ENCODE assay signal across 12 cellular contexts in the genomic region with DNA sequence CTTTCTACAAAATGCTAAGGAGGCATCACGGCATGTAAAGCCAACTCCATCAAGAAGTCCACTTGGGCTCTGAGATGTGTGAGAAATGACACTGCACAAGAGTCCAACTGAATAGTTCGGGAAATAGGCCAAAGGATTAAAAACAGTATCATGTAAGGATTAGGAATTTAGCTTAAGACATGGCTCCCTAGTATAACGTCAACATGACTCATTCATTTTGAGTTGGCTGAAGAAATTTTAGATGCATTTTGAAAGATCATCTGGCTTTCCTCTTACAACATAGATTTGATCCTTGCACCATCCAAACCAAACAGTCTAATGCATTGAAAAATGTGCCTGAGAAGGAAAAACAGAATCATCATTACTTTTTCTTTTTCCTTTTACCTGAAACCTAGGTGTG.
A peak's percentile ranks its signal among the peaks of the same experiment; 100 is the strongest.
DNase-seq lines count a peak whose midpoint lies in the region; FAIRE-seq and TF ChIP-seq lines count a peak whose summit lies in the region.
"Had no signal": no experiment of that assay in that cellular context is flagged by ENCODE, and none has a peak within 500 bp of the region (broad histone marks: within the 10 kb centered on the region; RNA-seq: fewer than 3 reads in every experiment).

No MANE protein-coding gene starts in this region.

- POLR2A ChIA-PET in BJ (lab: Charles Lee) = interaction anchor here (0.5 kb wide), 1 partner anchor 110 kb away, joined by 3 read pairs; no protein-coding TSS in a partner anchor

- H3K4me1 ChIP-seq in prostate gland (replicated peaks) (peaks cover 4% of the 10 kb centered on the region), adrenal gland (replicated peaks in 1 of 2) (no peaks in the 10 kb centered on the region)
- H3K4me1 ChIP-seq: parathyroid adenoma had no signal

- FAIRE-seq in D721Med (lab: Jason Lieb, UNC) = no peak
- FAIRE-seq: H1 had no signal

- CTCF ChIA-PET in BJ (lab: Yijun Ruan, JAX) = interaction anchor here (2.5 kb wide), 1 partner anchor 16 kb away, joined by 8 read pairs; no protein-coding TSS in a partner anchor

- H3K9me3 ChIP-seq in prostate gland (no peaks in the 10 kb centered on the region), adrenal gland (replicated peaks in 1 of 3) (no peaks in the 10 kb centered on the region)

- 77% methylated on average over 3 of the region's 3 CpGs for WGBS in prostate gland
- WGBS in adrenal gland, 4 donors = 73 to 81% (median 75%) methylated on average over 3 of the region's 3 CpGs

- H3K27me3 ChIP-seq in BJ (ENCODE audit: control insufficient read depth, insufficient read depth, low read length) (no peaks in the 10 kb centered on the region), prostate gland (replicated peaks; ENCODE audit: insufficient read depth) (no peaks in the 10 kb centered on the region), adrenal gland (no peaks in the 10 kb centered on the region)

- H3K27ac ChIP-seq in epithelial cell of prostate (peak overlapping the region; percentile 99), prostate gland (peak overlapping the region; percentile 33 to 53), adrenal gland (no peak overlapping the region)
- H3K27ac ChIP-seq: C4-2B, parathyroid adenoma had no signal

- DNase-seq in BJ (ENCODE audit: low read depth) (peak; percentile 81), NOMO-1 treated with DMSO at 0.1 percent for 48 hours (lab: John Stamatoyannopoulos, UW; ENCODE audit: unreplicated experiment) (peak; percentile 77), epithelial cell of prostate (ENCODE audit: low read depth, low spot score) (peak; percentile 56), prostate gland (ENCODE audit: low spot score) (no peak), HPDE6-E6E7 (ENCODE audit: extremely low spot score) (no peak), D721Med (ENCODE audit: insufficient read length, low spot score) (no peak), adrenal gland (no peak), SHP77 treated with DMSO at 0.1 percent for 48 hours (lab: John Stamatoyannopoulos, UW) (no peak)
- DNase-seq: NCI-H446 treated with DMSO at 0.1 percent for 48 hours had no signal

- no peaks in the 10 kb centered on the region for H3K36me3 ChIP-seq in BJ (ENCODE audit: control insufficient read depth, insufficient read depth, low read length)
- no peaks in the 10 kb centered on the region for H3K36me3 ChIP-seq in prostate gland
- no peaks in the 10 kb centered on the region for H3K36me3 ChIP-seq in adrenal gland (replicated peaks in 1 of 2)

- H3K4me3 ChIP-seq in BJ (ENCODE audit: low read depth, low read length) (no peak overlapping the region), prostate gland (no peak overlapping the region), adrenal gland (no peak overlapping the region)

- no peak for TF ChIP-seq CTCF in BJ (IDR thresholded peaks at IDR 0.05; ENCODE audit: insufficient read depth, low read depth, low read length)
- no peak for TF ChIP-seq CTCF in prostate gland (IDR thresholded peaks at IDR 0.05)
- no peak for TF ChIP-seq CTCF in D721Med (IDR thresholded peaks at IDR 0.05; ENCODE audit: insufficient read depth, missing control alignments)
- no peak for TF ChIP-seq CTCF in adrenal gland (IDR thresholded peaks at IDR 0.05)

- intact Hi-C loops in prostate gland (cut with DNase I) (no loop called here), adrenal gland (cut with DNase I) (no loop called here)

- TF ChIP-seq POLR2A in prostate gland (IDR thresholded peaks at IDR 0.05) (no peak), adrenal gland (IDR thresholded peaks at IDR 0.05) (no peak)

Comparison
In these comparisons a context has a peak if more than half of its experiments do, and no peak if none do; other contexts are left out.
1. DNase-seq: peak in BJ (single experiment), NOMO-1 treated with DMSO at 0.1 percent for 48 hours (single experiment) and epithelial cell of prostate (single experiment); none in prostate gland (single experiment), HPDE6-E6E7 (single experiment), D721Med (single experiment), adrenal gland (0 of 7) and SHP77 treated with DMSO at 0.1 percent for 48 hours (single experiment).
2. H3K27ac ChIP-seq: peak in epithelial cell of prostate (single experiment) and prostate gland (2 of 2); none in adrenal gland (0 of 5).